In genomic region chr22:45557926-45558325, GRCh38 we compare ENCODE assay signal across 7 cellular contexts. TPM values are rescaled to one million over a fixed set of nuclear protein-coding genes. Genes with fewer than 3 reads are reported as not detected.
DNase-seq lines count a peak whose midpoint lies in the region; TF ChIP-seq lines count a peak whose summit lies in the region.
"Not testable (repeated sequence)": the region's sequence is repeated elsewhere in the genome, so short reads cannot be mapped to it uniquely, and the experiment has no call there.

No MANE protein-coding gene starts in this region.

- H3K4me3 ChIP-seq in choroid plexus epithelial cell (ENCODE audit: low read depth, low read length); osteoblast (ENCODE audit: insufficient read depth, low read length): not testable (repeated sequence)

- not testable (repeated sequence) for H3K27ac ChIP-seq in osteoblast (ENCODE audit: low read depth, low read length)

- H3K9me3 ChIP-seq in osteoblast (ENCODE audit: low read depth, low read length), result not testable (repeated sequence)

- not testable (repeated sequence) for H3K36me3 ChIP-seq in osteoblast (ENCODE audit: insufficient read depth, low read length)

- H3K27me3 ChIP-seq in osteoblast (ENCODE audit: insufficient read depth, low read length), result not testable (repeated sequence)

- H3K79me2 ChIP-seq in osteoblast (ENCODE audit: insufficient read depth, low read length), result not testable (repeated sequence)

- TF ChIP-seq CTCF in choroid plexus epithelial cell (conservative IDR thresholded peaks at IDR 0.05; ENCODE audit: low read depth, low read length); osteoblast (IDR thresholded peaks at IDR 0.05; ENCODE audit: extremely low read depth, low read depth, low read length): not testable (repeated sequence)

- H4K20me1 ChIP-seq in osteoblast (ENCODE audit: insufficient read depth, low read length), result not testable (repeated sequence)

- peaks cover 17% of the 10 kb centered on the region for H3K4me1 ChIP-seq in osteoblast (ENCODE audit: insufficient read depth, low read length)

- DNase-seq in EH (ENCODE audit: low read depth) (peak; percentile 68), M059J (ENCODE audit: low read depth) (peak; percentile 76), SKM-1 (lab: John Stamatoyannopoulos, UW; ENCODE audit: unreplicated experiment) (peak; percentile 15), astrocyte of the hippocampus (ENCODE audit: low read depth, low spot score) (peak; percentile 52), choroid plexus epithelial cell (ENCODE audit: low read depth) (peak; percentile 84), foreskin melanocyte (peak; percentile 5), osteoblast (ENCODE audit: insufficient read length, low spot score, missing footprints) (peak; percentile 4)

- H3K4me2 ChIP-seq in osteoblast (ENCODE audit: insufficient read depth, low read length), result not testable (repeated sequence)

- not testable (repeated sequence) for H2AFZ ChIP-seq in osteoblast (ENCODE audit: low read length)

RNA-seq across cellular contexts. Expression of gene FBLN1, which starts 55.2 kb away (rescaled TPM):
- total RNA-seq in M059J (2014; rRNA removed; shearing (Covaris generic)), result 23.9 and 34.9 TPM in 2 replicates
- total RNA-seq in osteoblast, result 88.3 and 122 TPM in 2 replicates

Comparison
In these comparisons a context has a peak if more than half of its experiments do, and no peak if none do; other contexts are left out.
1. DNase-seq: peak in every context shown above with its lines; median percentile 84 in choroid plexus epithelial cell; 76 in M059J; 68 in EH; 52 in astrocyte of the hippocampus; 15 in SKM-1; 5 in foreskin melanocyte; 4 in osteoblast.